ENCODE assay signal across 14 cellular contexts in the genomic region with DNA sequence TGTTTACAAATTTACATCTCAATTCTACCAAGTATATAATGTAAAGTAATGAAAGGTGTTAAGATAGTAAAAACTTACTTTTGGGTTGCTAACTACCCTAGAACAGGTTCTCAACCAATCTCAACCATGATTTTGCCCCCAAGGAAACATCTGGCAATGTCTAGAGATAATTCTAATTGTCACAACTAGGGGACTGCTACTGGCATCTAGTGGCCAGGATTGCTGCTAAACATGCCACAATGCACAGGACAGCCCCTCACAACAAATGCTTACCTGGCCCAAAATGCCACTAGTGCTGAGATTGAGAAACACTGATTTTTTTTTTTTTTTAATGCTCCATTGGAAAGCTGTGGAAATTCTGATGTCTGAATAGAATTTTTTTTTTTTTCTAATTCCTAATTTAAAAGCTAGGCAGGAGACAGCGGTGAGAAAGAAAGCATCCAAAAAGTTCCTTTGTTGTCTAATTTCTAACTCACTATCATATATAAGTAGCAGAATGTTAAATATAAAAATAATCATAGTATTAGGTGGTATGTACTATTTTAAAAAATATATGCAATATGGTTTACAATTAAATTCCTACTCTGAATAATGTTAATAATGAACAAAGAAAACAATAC.
DNase-seq lines count a peak whose midpoint lies in the region; ATAC-seq and TF ChIP-seq lines count a peak whose summit lies in the region.
"Had no signal": no experiment of that assay in that cellular context is flagged by ENCODE, and none has a peak within 500 bp of the region (broad histone marks: within the 10 kb centered on the region; RNA-seq: fewer than 3 reads in every experiment).

No MANE protein-coding gene starts in this region.

- no peak overlapping the region for H3K9ac ChIP-seq in PC-3 (ENCODE audit: low read length)
- no peak overlapping the region for H3K9ac ChIP-seq in GM23248

- in situ Hi-C loops in GM23248 (cut with MboI) = no loop called here

- CTCF ChIA-PET in AG04450 (lab: Charles Lee) = interaction anchor here (0.6 to 3.2 kb wide), 4 partner anchors 16 to 185 kb away, joined by 3 to 11 read pairs (median 4); no protein-coding TSS in a partner anchor
- CTCF ChIA-PET in PC-3 (lab: Charles Lee) = interaction anchor here (0.7 kb wide), 2 partner anchors 134 to 637 kb away, joined by 4 to 7 read pairs; no protein-coding TSS in a partner anchor

- H2AFZ ChIP-seq in PC-3 (ENCODE audit: low read length) (no peak overlapping the region), GM23248 (no peak overlapping the region)

- POLR2A ChIA-PET in AG04450 (lab: Yijun Ruan, JAX) (interaction anchor here (0.6 kb wide), 1 partner anchor 185 kb away, joined by 3 read pairs; no protein-coding TSS in a partner anchor), PC-3 (lab: Charles Lee; ENCODE audit: unreplicated experiment) (interaction anchor here (0.6 kb wide), 1 partner anchor 81 kb away, joined by 6 read pairs; no protein-coding TSS in a partner anchor)

- TF ChIP-seq CTCF in AG04450 (IDR thresholded peaks at IDR 0.05; ENCODE audit: low read depth, low read length) (peak; percentile 11; the same call in 1 of the 2 replicates), GM12874 (IDR thresholded peaks at IDR 0.05; ENCODE audit: insufficient read depth, low read depth, low read length) (peak; percentile 33; the same call in 1 of the 2 replicates), PC-3 (conservative IDR thresholded peaks at IDR 0.05; ENCODE audit: low read depth, low read length) (peak; percentile 61), foreskin fibroblast (IDR thresholded peaks at IDR 0.05; ENCODE audit: low read depth, low read length) (peak; percentile 24), heart right ventricle (IDR thresholded peaks at IDR 0.05) (peak in 4 of 9 donors; percentile 9 to 26 (median 13))

- H3K4me1 ChIP-seq in PC-3 (ENCODE audit: insufficient read depth, low read length) (peaks cover 20% of the 10 kb centered on the region), GM23248 (ENCODE audit: insufficient read depth) (peaks cover 8% of the 10 kb centered on the region), heart right ventricle (peaks cover 0 to 28% (median 12%) of the 10 kb centered on the region in 9 donors)

- H3K27ac ChIP-seq in AG04450 (ENCODE audit: low read depth, low read length) (no peak overlapping the region), PC-3 (ENCODE audit: low read length) (no peak overlapping the region), GM23248 (no peak overlapping the region), heart right ventricle (no peak overlapping the region)
- H3K27ac ChIP-seq: sigmoid colon had no signal

- H3K36me3 ChIP-seq in PC-3 (ENCODE audit: low read depth, low read length) (peaks cover 37% of the 10 kb centered on the region), GM23248 (ENCODE audit: low read depth) (peaks cover 63% of the 10 kb centered on the region), heart right ventricle (peaks cover 0 to 94% (median 44%) of the 10 kb centered on the region in 9 donors)

- no peak overlapping the region for H3K4me2 ChIP-seq in PC-3 (ENCODE audit: low read length)
- H3K4me2 ChIP-seq in GM23248 (ENCODE audit: unreplicated experiment) = no peak overlapping the region

- DNase-seq in AG04450 (ENCODE audit: low read depth, low spot score) (no peak), PC-3 (peak; percentile 37), foreskin fibroblast (peak in 1 of 2 donors; percentile 9), GM23248 (no peak), heart right ventricle (no peak), kidney tubule cell (ENCODE audit: low spot score) (no peak)
- DNase-seq: CD8-positive, alpha-beta memory T cell; cortex of kidney; head of caudate nucleus; MG63; sigmoid colon; T1000 had no signal

- no peaks in the 10 kb centered on the region for H3K9me2 ChIP-seq in PC-3 (replicated peaks; ENCODE audit: low read length)
- no peaks in the 10 kb centered on the region for H3K9me2 ChIP-seq in GM23248 (ENCODE audit: insufficient read depth)

- WGBS in GM23248 (ENCODE audit: low coverage in 1 of 2, low lambda C conversion rate in 2 of 2, missing lambda C conversion rate in 2 of 2), 2 experiments = 100% methylated on average over 1 of the region's 1 CpG
- WGBS in heart right ventricle, 2 donors = 91 to 97% methylated on average over 1 of the region's 1 CpG

- H3K4me3 ChIP-seq in AG04450 (ENCODE audit: low read depth, low read length) (no peak overlapping the region), PC-3 (ENCODE audit: low read length) (no peak overlapping the region), foreskin fibroblast (ENCODE audit: low read depth in 1 of 2, low read length in 2 of 2) (no peak overlapping the region), GM23248 (no peak overlapping the region), heart right ventricle (no peak overlapping the region)
- H3K4me3 ChIP-seq: MG63, sigmoid colon had no signal

- H4K20me1 ChIP-seq in PC-3 (ENCODE audit: low read length) (no peaks in the 10 kb centered on the region), GM23248 (ENCODE audit: insufficient read depth) (no peaks in the 10 kb centered on the region)

- H3K9me3 ChIP-seq in AG04450 (ENCODE audit: control insufficient read depth, insufficient read depth, low read length) (no peaks in the 10 kb centered on the region), PC-3 (ENCODE audit: low read length) (no peaks in the 10 kb centered on the region), GM23248 (ENCODE audit: low read depth) (no peaks in the 10 kb centered on the region), heart right ventricle (no peaks in the 10 kb centered on the region)
- H3K9me3 ChIP-seq: MG63, sigmoid colon had no signal

- intact Hi-C loops in PC-3 (cut with micrococcal nuclease) = loop anchor here (1.0 kb wide), 1 partner anchor 73 kb away; no protein-coding TSS in a partner anchor
- intact Hi-C loops in heart right ventricle (cut with DNase I) = loop anchor here in 2 of 10 donors (10.0 kb wide), 2 partner anchors 184 to 194 kb away; no protein-coding TSS in a partner anchor

- H3K27me3 ChIP-seq in AG04450 (ENCODE audit: control insufficient read depth, insufficient read depth, low read length) = no peaks in the 10 kb centered on the region
- no peaks in the 10 kb centered on the region for H3K27me3 ChIP-seq in PC-3 (ENCODE audit: low read length)
- H3K27me3 ChIP-seq in GM23248 (replicated peaks; ENCODE audit: insufficient read depth) = no peaks in the 10 kb centered on the region
- H3K27me3 ChIP-seq in heart right ventricle = no peaks in the 10 kb centered on the region
- H3K27me3 ChIP-seq: MG63, sigmoid colon had no signal

- H3F3A ChIP-seq in PC-3 (ENCODE audit: low read length, unreplicated experiment) = peaks cover 5% of the 10 kb centered on the region
- H3F3A ChIP-seq in GM23248 (ENCODE audit: insufficient read depth) = peaks cover 23% of the 10 kb centered on the region

- BruUV-seq in PC-3 (replicated peaks; lab: Mats Ljungman, UMichigan) = no TSS peak

- H3K79me2 ChIP-seq in PC-3 (ENCODE audit: low read length) (no peaks in the 10 kb centered on the region), GM23248 (ENCODE audit: insufficient read depth) (peaks cover 15% of the 10 kb centered on the region)

- ATAC-seq in PC-3 (peak; percentile 61; the same call in 1 of the 2 replicates), heart right ventricle (no peak), GM18498 (IDR thresholded peaks at IDR 0.05; ENCODE audit: unreplicated experiment) (no peak)
